19 cellular contexts compared by ENCODE assay signal in the genomic region with DNA sequence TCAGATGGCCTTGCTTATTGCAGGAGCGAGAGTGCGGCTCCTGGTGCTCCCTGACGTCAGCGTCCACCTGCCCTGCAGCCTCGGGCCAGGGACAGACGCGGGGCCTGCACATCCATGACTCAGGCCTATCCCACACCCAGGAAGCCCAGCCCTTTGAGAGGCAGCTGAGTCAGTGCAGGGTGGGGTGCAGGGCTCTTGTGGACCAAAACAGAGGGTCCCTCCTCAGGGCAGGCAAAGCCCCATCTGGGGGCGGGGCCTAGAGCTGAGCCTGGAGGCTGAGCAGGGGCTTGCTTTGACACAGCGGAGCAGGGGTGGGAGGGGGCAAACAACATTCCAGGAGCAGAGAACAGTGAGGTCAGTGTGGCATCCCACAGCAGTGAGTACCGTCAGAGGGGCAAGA. TPM values are rescaled to one million over a fixed set of nuclear protein-coding genes. Genes with fewer than 3 reads are reported as not detected.
DNase-seq lines count a peak whose midpoint lies in the region; ATAC-seq, FAIRE-seq and TF ChIP-seq lines count a peak whose summit lies in the region.
"Had no signal": no experiment of that assay in that cellular context is flagged by ENCODE, and none has a peak within 500 bp of the region (broad histone marks: within the 10 kb centered on the region; RNA-seq: fewer than 3 reads in every experiment).

No MANE protein-coding gene starts in this region.

- FAIRE-seq in small intestine (lab: Jason Lieb, UNC), result no peak

- peaks cover 21% of the 10 kb centered on the region for H3K4me1 Mint-ChIP-seq in stimulated activated naive CD8-positive, alpha-beta T cell treated with anti-CD3 and anti-CD28 coated beads, Interleukin-15, amount 100 ng/mL, for 72 hours

- H4K20me1 ChIP-seq in HCT116 (ENCODE audit: insufficient read depth) (no peaks in the 10 kb centered on the region), smooth muscle cell (ENCODE audit: low read depth) (no peaks in the 10 kb centered on the region)

- H3K9me2 ChIP-seq in HCT116 (ENCODE audit: insufficient read depth), result no peaks in the 10 kb centered on the region

- no peak for TF ChIP-seq RAD21 in HCT116 (IDR thresholded peaks at IDR 0.05; ENCODE audit: low read depth)

- H3F3A ChIP-seq in smooth muscle cell (ENCODE audit: low read depth), result no peaks in the 10 kb centered on the region

- intact Hi-C loops in HCT116 (cut with micrococcal nuclease), result no loop called here

- H3K4me3 ChIP-seq in HCT116 (replicated peaks in 1 of 2; ENCODE audit: low read depth in 1 of 2, low read length in 2 of 2) (no peak overlapping the region), smooth muscle cell (no peak overlapping the region), small intestine (ENCODE audit: low read depth in 1 of 2, low read length in 2 of 2) (no peak overlapping the region)
- H3K4me3 ChIP-seq: colonic mucosa, esophagus muscularis mucosa, HAP-1, right atrium auricular region, tibial nerve had no signal

- H3K9ac ChIP-seq in HCT116 (ENCODE audit: low read length) (peak overlapping the region; percentile 33; the same call in 1 of the 2 replicates), smooth muscle cell (ENCODE audit: low read depth) (no peak overlapping the region)

- no TSS peak for BruUV-seq in HCT116 (replicated peaks; lab: Mats Ljungman, UMichigan)

- WGBS in smooth muscle cell (ENCODE audit: low lambda C conversion rate), result 59% methylated on average over 10 of the region's 10 CpGs
- 88 to 91% (median 89%) methylated on average over 10 of the region's 10 CpGs for WGBS in small intestine, 3 donors

- H3K9me3 Mint-ChIP-seq in stimulated activated naive CD8-positive, alpha-beta T cell treated with anti-CD3 and anti-CD28 coated beads, Interleukin-15, amount 100 ng/mL, for 72 hours, result no peaks in the 10 kb centered on the region
- H3K9me3 Mint-ChIP-seq: activated B cell treated with CpG ODN at 0.5 μM for 24 hours had no signal

- no peak overlapping the region for H3K27ac ChIP-seq in HCT116 (ENCODE audit: low read depth, low read length)
- peak overlapping the region; percentile 83 for H3K27ac ChIP-seq in foreskin keratinocyte
- H3K27ac ChIP-seq in smooth muscle cell (ENCODE audit: low read depth), result peak overlapping the region; percentile 83
- H3K27ac ChIP-seq in small intestine (ENCODE audit: low read depth in 1 of 2, low read length in 1 of 2), result no peak overlapping the region
- H3K27ac ChIP-seq: colonic mucosa, esophagus muscularis mucosa, right atrium auricular region had no signal

- H3K36me3 ChIP-seq in HCT116 (ENCODE audit: control insufficient read depth in 1 of 2, insufficient read depth in 2 of 2, low read length in 2 of 2) (no peaks in the 10 kb centered on the region), smooth muscle cell (ENCODE audit: low read depth) (no peaks in the 10 kb centered on the region), small intestine (ENCODE audit: control insufficient read depth in 2 of 2, insufficient read depth in 2 of 2, low read length in 2 of 2) (no peaks in the 10 kb centered on the region)
- H3K36me3 ChIP-seq: colonic mucosa, esophagus muscularis mucosa, HAP-1, right atrium auricular region, tibial nerve had no signal

- TF ChIP-seq CTCF in HCT116 (IDR thresholded peaks at IDR 0.05 in 2 of 3, conservative IDR thresholded peaks at IDR 0.05 in 1 of 3; ENCODE audit: borderline replicate concordance in 1 of 3, insufficient read depth in 1 of 3, low read depth in 2 of 3, low read length in 2 of 3) (no peak), foreskin keratinocyte (conservative IDR thresholded peaks at IDR 0.05) (no peak), smooth muscle cell (IDR thresholded peaks at IDR 0.05; ENCODE audit: borderline replicate concordance, insufficient read depth, poor library complexity, severe bottlenecking) (no peak)

- H3K27me3 Mint-ChIP-seq in stimulated activated naive CD8-positive, alpha-beta T cell treated with anti-CD3 and anti-CD28 coated beads, Interleukin-15, amount 100 ng/mL, for 72 hours, result peaks cover 45% of the 10 kb centered on the region

- no peaks in the 10 kb centered on the region for H3K9me3 ChIP-seq in HCT116 (ENCODE audit: control insufficient read depth in 1 of 2, insufficient read depth in 1 of 2, low read depth in 1 of 2, low read length in 2 of 2)
- H3K9me3 ChIP-seq in smooth muscle cell (replicated peaks; ENCODE audit: low read depth), result no peaks in the 10 kb centered on the region
- no peaks in the 10 kb centered on the region for H3K9me3 ChIP-seq in small intestine (ENCODE audit: control insufficient read depth, low read depth)
- H3K9me3 ChIP-seq: colonic mucosa, esophagus muscularis mucosa, HAP-1, right atrium auricular region, tibial nerve had no signal

- ATAC-seq in HCT116 (peak; percentile 66), foreskin keratinocyte (peak; percentile 86)
- no peak for ATAC-seq in stimulated activated naive CD8-positive, alpha-beta T cell treated with anti-CD3 and anti-CD28 coated beads, Interleukin-15, amount 100 ng/mL, for 72 hours
- ATAC-seq: naive thymus-derived CD8-positive, alpha-beta T cell had no signal

- TF ChIP-seq POLR2A in HCT116 (IDR thresholded peaks at IDR 0.05; ENCODE audit: borderline replicate concordance, extremely low read depth, insufficient read depth, insufficient read length), result no peak

- CTCF ChIA-PET in HCT116 (lab: Charles Lee), result no interaction called here

- POLR2A ChIA-PET in HCT116 (lab: Charles Lee), result no interaction called here

- H3K27me3 ChIP-seq in HCT116 (ENCODE audit: insufficient read depth, low read length), result no peaks in the 10 kb centered on the region
- H3K27me3 ChIP-seq in foreskin keratinocyte, result no peaks in the 10 kb centered on the region
- H3K27me3 ChIP-seq in smooth muscle cell (ENCODE audit: low read depth), result no peaks in the 10 kb centered on the region
- H3K27me3 ChIP-seq in small intestine (ENCODE audit: control insufficient read depth in 2 of 2, insufficient read depth in 2 of 2, low read length in 2 of 2), result no peaks in the 10 kb centered on the region
- H3K27me3 ChIP-seq: colonic mucosa, right atrium auricular region, tibial nerve had no signal

- no peak overlapping the region for H3K27ac Mint-ChIP-seq in stimulated activated naive CD8-positive, alpha-beta T cell treated with anti-CD3 and anti-CD28 coated beads, Interleukin-15, amount 100 ng/mL, for 72 hours
- H3K27ac Mint-ChIP-seq: activated B cell treated with CpG ODN at 0.5 μM for 24 hours; CD4-positive, CD25-positive, alpha-beta regulatory T cell; naive thymus-derived CD8-positive, alpha-beta T cell had no signal

- H3K4me2 ChIP-seq in HCT116 (ENCODE audit: low read length) (peak overlapping the region; percentile 61), smooth muscle cell (no peak overlapping the region)

- RAD21 ChIA-PET in HCT116 (lab: Charles Lee; ENCODE audit: low non-redundant PET in 1 of 2, low total read pairs in 2 of 2, uncharacterized antibody in 2 of 2, unreplicated experiment in 2 of 2), result no interaction called here

- peaks cover 0 to 39% of the 10 kb centered on the region in 2 experiments; a peak in 2 of 4 replicates for H3K4me1 ChIP-seq in HCT116 (ENCODE audit: control insufficient read depth in 1 of 2, insufficient read depth in 2 of 2, low read length in 2 of 2)
- peaks cover 30% of the 10 kb centered on the region for H3K4me1 ChIP-seq in foreskin keratinocyte
- H3K4me1 ChIP-seq in smooth muscle cell (ENCODE audit: low read depth), result peaks cover 18% of the 10 kb centered on the region
- H3K4me1 ChIP-seq in small intestine (ENCODE audit: control insufficient read depth in 2 of 2, insufficient read depth in 1 of 2, low read depth in 1 of 2, low read length in 1 of 2), result no peaks in the 10 kb centered on the region
- H3K4me1 ChIP-seq: colonic mucosa, HAP-1, right atrium auricular region had no signal

- H3K79me2 ChIP-seq in HCT116 (ENCODE audit: insufficient read depth, low read length) (no peaks in the 10 kb centered on the region), smooth muscle cell (ENCODE audit: low read depth) (no peaks in the 10 kb centered on the region)

- H3K4me3 Mint-ChIP-seq in stimulated activated naive CD8-positive, alpha-beta T cell treated with anti-CD3 and anti-CD28 coated beads, Interleukin-15, amount 100 ng/mL, for 72 hours, result no peak overlapping the region
- H3K4me3 Mint-ChIP-seq: activated B cell treated with CpG ODN at 0.5 μM for 24 hours; CD4-positive, CD25-positive, alpha-beta regulatory T cell; naive thymus-derived CD8-positive, alpha-beta T cell had no signal

- DNase-seq in HCT116 (ENCODE audit: low read depth, low spot score), result peak; percentile 43
- peak; percentile 73 for DNase-seq in SHP77 treated with DMSO at 0.1 percent for 48 hours (lab: John Stamatoyannopoulos, UW)
- peak; percentile 81 to 92 for DNase-seq in foreskin keratinocyte
- DNase-seq in smooth muscle cell (lab: John Stamatoyannopoulos, UW; ENCODE audit: unreplicated experiment), result no peak
- no peak for DNase-seq in small intestine
- DNase-seq in stimulated activated naive CD8-positive, alpha-beta T cell treated with anti-CD3 and anti-CD28 coated beads, Interleukin-15, amount 100 ng/mL, for 72 hours, result no peak
- no peak for DNase-seq in stimulated activated CD4-positive, alpha-beta T cell treated with anti-CD3 and anti-CD28 coated beads, Interleukin-12 subunit alpha, Interleukin-12 subunit beta, amount 100 ng/mL, for 4 hours
- DNase-seq: activated B cell treated with CpG ODN at 0.5 μM for 24 hours; CD4-positive, CD25-positive, alpha-beta regulatory T cell; colonic mucosa; KBM-7; NCI-H1105 treated with DMSO at 0.1 percent for 48 hours; NCI-H2171; stimulated activated CD4-positive, alpha-beta T cell treated with anti-CD3 and anti-CD28 coated beads, Interleukin-4, amount 100 ng/mL, for 24 hours had no signal

- H2AFZ ChIP-seq in HCT116 (ENCODE audit: low read depth, low read length, poor library complexity, severe bottlenecking) (peak overlapping the region; percentile 74), smooth muscle cell (ENCODE audit: low read depth) (no peak overlapping the region)

TF ChIP-seq in HCT116, 20 proteins besides CTCF, POLR2A, EP300 and RAD21:
- TF ChIP-seq, protein P1, sequence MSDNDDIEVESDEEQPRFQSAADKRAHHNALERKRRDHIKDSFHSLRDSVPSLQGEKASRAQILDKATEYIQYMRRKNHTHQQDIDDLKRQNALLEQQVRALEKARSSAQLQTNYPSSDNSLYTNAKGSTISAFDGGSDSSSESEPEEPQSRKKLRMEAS (IDR thresholded peaks at IDR 0.05), result peak; percentile 84
- no peak for TF ChIP-seq SRF (IDR thresholded peaks at IDR 0.05; ENCODE audit: low read depth)
- peak; percentile 75 for TF ChIP-seq SP1 (IDR thresholded peaks at IDR 0.05; ENCODE audit: low read depth)
- no peak for TF ChIP-seq CBX3 (IDR thresholded peaks at IDR 0.05; ENCODE audit: low read depth)

RNA-seq across cellular contexts. Expression of a gene that starts 7.7 kb away (rescaled TPM):
- total RNA-seq in HCT116 (2021; ENCODE audit: unreplicated experiment) (26.6 TPM), foreskin keratinocyte (22.5 and 22.9 TPM in 2 replicates), smooth muscle cell (11.4 and 16.0 TPM in 2 replicates)
- 13.6 and 18.0 TPM in 2 replicates for polyA plus RNA-seq in HCT116 (2012)
- polyA plus RNA-seq in foreskin keratinocyte (13.8 and 14.1 TPM in 2 replicates), smooth muscle cell (13.0 and 14.9 TPM in 2 replicates), small intestine (1 to 10 TPM in 1 of 3 donors, under 1 TPM in 1, not detected in 1; 0.22 to 2.8 TPM)

Comparison
In these comparisons a context has a peak if more than half of its experiments do, and no peak if none do; other contexts are left out.
1. DNase-seq: peak in HCT116 (single experiment), SHP77 treated with DMSO at 0.1 percent for 48 hours (single experiment) and foreskin keratinocyte (2 of 2); none in smooth muscle cell (single experiment), small intestine (single experiment), stimulated activated naive CD8-positive, alpha-beta T cell treated with anti-CD3 and anti-CD28 coated beads, Interleukin-15, amount 100 ng/mL, for 72 hours (0 of 2) and stimulated activated CD4-positive, alpha-beta T cell treated with anti-CD3 and anti-CD28 coated beads, Interleukin-12 subunit alpha, Interleukin-12 subunit beta, amount 100 ng/mL, for 4 hours (single experiment).
2. H3K27ac ChIP-seq: peak in foreskin keratinocyte (single experiment) and smooth muscle cell (single experiment); none in HCT116 (single experiment) and small intestine (0 of 2).